Comparison of ENCODE assay signal across 13 cellular contexts in the genomic region with DNA sequence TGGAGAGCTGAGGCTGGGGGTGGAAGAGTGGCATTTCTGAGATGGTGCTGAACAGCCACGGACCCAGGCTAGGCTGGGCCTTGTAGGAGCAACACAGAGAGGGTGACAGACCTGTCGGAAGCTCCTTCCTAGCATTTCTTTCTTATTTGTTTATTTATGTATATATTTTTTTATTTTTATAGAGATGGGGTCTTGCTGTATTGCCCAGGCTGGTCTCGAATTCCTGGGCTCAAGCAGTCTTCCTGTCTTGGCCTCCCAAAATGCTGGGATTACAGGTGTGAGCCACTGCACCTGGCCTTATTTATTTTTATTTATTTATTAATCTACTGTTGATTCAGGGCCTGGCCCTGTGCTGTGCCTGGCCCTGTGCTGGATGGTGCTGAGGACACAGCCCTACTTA. TPM values are rescaled to one million over a fixed set of nuclear protein-coding genes. Genes with fewer than 3 reads are reported as not detected.
DNase-seq lines count a peak whose midpoint lies in the region; ATAC-seq and TF ChIP-seq lines count a peak whose summit lies in the region.
"Had no signal": no experiment of that assay in that cellular context is flagged by ENCODE, and none has a peak within 500 bp of the region (broad histone marks: within the 10 kb centered on the region; RNA-seq: fewer than 3 reads in every experiment).

No MANE protein-coding gene starts in this region.

- POLR2A ChIA-PET in CD8-positive, alpha-beta memory T cell (lab: Charles Lee) = no interaction called here

- no peaks in the 10 kb centered on the region for H3K9me3 Mint-ChIP-seq in T-helper 2 cell treated with Interferon-gamma antibody and Interleukin-4, amounts not matched to agents 5 μg/mL and 100 μg/mL, for 36 hours
- no peaks in the 10 kb centered on the region for H3K9me3 Mint-ChIP-seq in CD8-positive, alpha-beta memory T cell
- H3K9me3 Mint-ChIP-seq in brain = no peaks in the 10 kb centered on the region
- no peaks in the 10 kb centered on the region for H3K9me3 Mint-ChIP-seq in neural crest cell
- no peaks in the 10 kb centered on the region for H3K9me3 Mint-ChIP-seq in immature natural killer cell

- ATAC-seq in HG02970 (IDR thresholded peaks at IDR 0.05; ENCODE audit: low FRiP score, unreplicated experiment) = no peak
- ATAC-seq: HCT116 had no signal

- H3K4me3 ChIP-seq in CD8-positive, alpha-beta memory T cell (ENCODE audit: low read length) = no peak overlapping the region

- peaks cover 42% of the 10 kb centered on the region for H3K4me1 ChIP-seq in CD8-positive, alpha-beta memory T cell (ENCODE audit: insufficient read depth, low read length)

- CTCF ChIA-PET in CD8-positive, alpha-beta memory T cell (lab: Charles Lee) = interaction anchor here (0.6 kb wide), 1 partner anchor 167 kb away, joined by 3 read pairs; no protein-coding TSS in a partner anchor

- H3K27me3 Mint-ChIP-seq in T-helper 2 cell treated with Interferon-gamma antibody and Interleukin-4, amounts not matched to agents 5 μg/mL and 100 μg/mL, for 36 hours (ENCODE audit: low read depth) = no peaks in the 10 kb centered on the region
- peaks cover 0 to 7% of the 10 kb centered on the region in 2 donors for H3K27me3 Mint-ChIP-seq in CD8-positive, alpha-beta memory T cell
- peaks cover 4% of the 10 kb centered on the region for H3K27me3 Mint-ChIP-seq in brain
- no peaks in the 10 kb centered on the region for H3K27me3 Mint-ChIP-seq in neural crest cell (ENCODE audit: low read depth)
- peaks cover 5 to 8% (median 7%) of the 10 kb centered on the region in 3 donors for H3K27me3 Mint-ChIP-seq in immature natural killer cell (ENCODE audit: low read depth in 3 of 3)

- no peak overlapping the region for H3K27ac ChIP-seq in CD8-positive, alpha-beta memory T cell (ENCODE audit: low read depth, low read length)

- peak overlapping the region; percentile 32 for H3K4me3 Mint-ChIP-seq in T-helper 2 cell treated with Interferon-gamma antibody and Interleukin-4, amounts not matched to agents 5 μg/mL and 100 μg/mL, for 36 hours
- peak overlapping the region in 1 of 7 donors; percentile 56 for H3K4me3 Mint-ChIP-seq in CD8-positive, alpha-beta memory T cell
- H3K4me3 Mint-ChIP-seq in brain (peak overlapping the region in 3 of 5 experiments; percentile 23 to 55 (median 51)), neural crest cell (peak overlapping the region; percentile 49), immature natural killer cell (no peak overlapping the region)

- H3K27ac Mint-ChIP-seq in T-helper 2 cell treated with Interferon-gamma antibody and Interleukin-4, amounts not matched to agents 5 μg/mL and 100 μg/mL, for 36 hours = peak overlapping the region; percentile 58
- H3K27ac Mint-ChIP-seq in CD8-positive, alpha-beta memory T cell = peak overlapping the region in 5 of 8 donors; percentile 6 to 89 (median 76)
- H3K27ac Mint-ChIP-seq in brain = peak overlapping the region; percentile 86 to 99 (median 94)
- H3K27ac Mint-ChIP-seq in neural crest cell (ENCODE audit: unreplicated experiment) = peak overlapping the region; percentile 65
- no peak overlapping the region for H3K27ac Mint-ChIP-seq in immature natural killer cell

- no peak for DNase-seq in T-helper 2 cell treated with Interferon-gamma antibody and Interleukin-4, amounts not matched to agents 5 μg/mL and 100 μg/mL, for 36 hours (ENCODE audit: low spot score)
- no peak for DNase-seq in T-helper 2 cell
- DNase-seq in CD8-positive, alpha-beta memory T cell = no peak
- no peak for DNase-seq in neural crest cell (ENCODE audit: low read depth, low spot score)
- no peak for DNase-seq in immature natural killer cell
- no peak for DNase-seq in NCI-H1436 treated with DMSO at 0.1 percent for 48 hours (lab: John Stamatoyannopoulos, UW)
- DNase-seq: activated naive CD4-positive, alpha-beta T cell treated with anti-CD3 and anti-CD28 coated beads, Interleukin-2, amount 50 U/mL, for 16 hours; KG1; NK-92 treated with Interleukin-12 subunit alpha and Interleukin-12 subunit beta, amount 100 ng/mL, for 24 hours; Right ventricle myocardium superior had no signal

- TF ChIP-seq CTCF in brain (conservative IDR thresholded peaks at IDR 0.05) (no peak), neural crest cell (conservative IDR thresholded peaks at IDR 0.05) (no peak)

- H3K36me3 Mint-ChIP-seq in T-helper 2 cell treated with Interferon-gamma antibody and Interleukin-4, amounts not matched to agents 5 μg/mL and 100 μg/mL, for 36 hours (ENCODE audit: low read depth) = peaks cover 28% of the 10 kb centered on the region
- peaks cover 4 to 36% (median 6%) of the 10 kb centered on the region in 3 donors for H3K36me3 Mint-ChIP-seq in CD8-positive, alpha-beta memory T cell
- H3K36me3 Mint-ChIP-seq in brain (peaks cover 15% of the 10 kb centered on the region), neural crest cell (ENCODE audit: low read depth) (no peaks in the 10 kb centered on the region), immature natural killer cell (peaks cover 0 to 13% (median 8%) of the 10 kb centered on the region in 3 donors)

- peaks cover 6% of the 10 kb centered on the region for H3K36me3 ChIP-seq in CD8-positive, alpha-beta memory T cell (ENCODE audit: insufficient read depth, low read length)

- H3K4me1 Mint-ChIP-seq in T-helper 2 cell treated with Interferon-gamma antibody and Interleukin-4, amounts not matched to agents 5 μg/mL and 100 μg/mL, for 36 hours (ENCODE audit: low read depth) = peaks cover 46% of the 10 kb centered on the region
- H3K4me1 Mint-ChIP-seq in CD8-positive, alpha-beta memory T cell = peaks cover 39 to 62% (median 44%) of the 10 kb centered on the region in 3 donors
- H3K4me1 Mint-ChIP-seq in brain (peaks cover 70% of the 10 kb centered on the region), neural crest cell (peaks cover 22% of the 10 kb centered on the region), immature natural killer cell (peaks cover 35 to 42% of the 10 kb centered on the region in 2 donors)

- no peaks in the 10 kb centered on the region for H3K27me3 ChIP-seq in CD8-positive, alpha-beta memory T cell (ENCODE audit: insufficient read depth, low read length, poor library complexity, severe bottlenecking)

- no peaks in the 10 kb centered on the region for H3K9me3 ChIP-seq in CD8-positive, alpha-beta memory T cell (ENCODE audit: low read length)

RNA-seq across cellular contexts. Expression of gene CIC, which starts 6.5 kb away (rescaled TPM):
- 10 to 100 TPM; 53.9 to 60.4 TPM for total RNA-seq in CD8-positive, alpha-beta memory T cell
- polyA plus RNA-seq in CD8-positive, alpha-beta memory T cell = 2.7 TPM
- 77.9 TPM for polyA plus RNA-seq in brain (ENCODE audit: insufficient read depth, low read depth, low replicate concordance)
- 91.6 and 93.4 TPM in 2 replicates for total RNA-seq in neural crest cell
- 1 to 10 TPM in 1 of 3 donors, under 1 TPM in 1, not detected in 1; 0.52 to 2.9 TPM for polyA plus RNA-seq in immature natural killer cell

RNA-seq across cellular contexts. Expression of gene ERF, which starts 20.6 kb away (rescaled TPM):
- total RNA-seq in CD8-positive, alpha-beta memory T cell = 10 to 100 TPM; 58.7 to 64.7 TPM
- polyA plus RNA-seq in CD8-positive, alpha-beta memory T cell = 5.1 TPM
- 30.1 TPM for polyA plus RNA-seq in brain (ENCODE audit: insufficient read depth, low read depth, low replicate concordance)
- 102 and 105 TPM in 2 replicates for total RNA-seq in neural crest cell
- polyA plus RNA-seq in immature natural killer cell = 1 to 10 TPM in 2 of 3 donors, under 1 TPM in 1; 0.24 to 3.4 (median 2.3) TPM

RNA-seq across cellular contexts. Expression of gene PRR19, which starts 26.4 kb away (rescaled TPM):
- total RNA-seq in CD8-positive, alpha-beta memory T cell = 1 to 10 TPM in 1 of 2 experiments, under 1 TPM in 1; 0.73 to 1.0 TPM
- 0.64 TPM for polyA plus RNA-seq in CD8-positive, alpha-beta memory T cell
- polyA plus RNA-seq in brain (ENCODE audit: insufficient read depth, low read depth, low replicate concordance) (5.9 TPM), immature natural killer cell (under 1 TPM in 1 of 3 donors, not detected in 2; 0.16 TPM)
- 2.2 and 2.8 TPM in 2 replicates for total RNA-seq in neural crest cell
- total RNA-seq: Right ventricle myocardium superior had no signal

RNA-seq across cellular contexts. Expression of gene PAFAH1B3, which starts 26.9 kb away (rescaled TPM):
- total RNA-seq in CD8-positive, alpha-beta memory T cell = 10 to 100 TPM; 48.1 to 48.9 TPM
- polyA plus RNA-seq in CD8-positive, alpha-beta memory T cell = 36.9 TPM
- 216 TPM for polyA plus RNA-seq in brain (ENCODE audit: insufficient read depth, low read depth, low replicate concordance)
- total RNA-seq in neural crest cell = 166 and 173 TPM in 2 replicates
- 10 to 100 TPM; 17.4 to 27.3 (median 26.0) TPM for polyA plus RNA-seq in immature natural killer cell

RNA-seq across cellular contexts. Expression of gene GSK3A, which starts 33.1 kb away (rescaled TPM):
- total RNA-seq in CD8-positive, alpha-beta memory T cell = 10 to 100 TPM; 52.9 to 53.5 TPM
- 23.8 TPM for polyA plus RNA-seq in CD8-positive, alpha-beta memory T cell
- 159 TPM for polyA plus RNA-seq in brain (ENCODE audit: insufficient read depth, low read depth, low replicate concordance)
- total RNA-seq in neural crest cell = 66.1 and 68.0 TPM in 2 replicates
- polyA plus RNA-seq in immature natural killer cell = 10 to 100 TPM; 14.2 to 28.3 (median 22.3) TPM

Comparison
In these comparisons a context has a peak if more than half of its experiments do, and no peak if none do; other contexts are left out.
1. H3K27ac Mint-ChIP-seq: peak in T-helper 2 cell treated with Interferon-gamma antibody and Interleukin-4, amounts not matched to agents 5 μg/mL and 100 μg/mL, for 36 hours (single experiment), CD8-positive, alpha-beta memory T cell (5 of 8), brain (5 of 5) and neural crest cell (single experiment); none in immature natural killer cell (0 of 6).
2. H3K4me3 Mint-ChIP-seq: peak in T-helper 2 cell treated with Interferon-gamma antibody and Interleukin-4, amounts not matched to agents 5 μg/mL and 100 μg/mL, for 36 hours (single experiment), brain (3 of 5) and neural crest cell (single experiment); none in immature natural killer cell (0 of 5).
3. RNA of gene CIC, which starts 6.5 kb away (polyA plus RNA-seq): 77.9 TPM in brain (single experiment); 2.7 TPM in CD8-positive, alpha-beta memory T cell (single experiment) and 0.52 to 2.9 TPM in immature natural killer cell; every median in the first group is over 10 times any median in the second.